Comparison of ENCODE assay signal across 8 cellular contexts in genomic region chr13:25232937-25233515, GRCh38. TPM values are rescaled to one million over a fixed set of nuclear protein-coding genes. Genes with fewer than 3 reads are reported as not detected.
A peak's percentile ranks its signal among the peaks of the same experiment; 100 is the strongest.
DNase-seq lines count a peak whose midpoint lies in the region; ATAC-seq and TF ChIP-seq lines count a peak whose summit lies in the region.

No MANE protein-coding gene starts in this region.

- H3K4me3 ChIP-seq in CD8-positive, alpha-beta T cell (ENCODE audit: low read depth, low read length): no peak overlapping the region
- H3K4me3 ChIP-seq in GM23248 (no peak overlapping the region), cardiac fibroblast (replicated peaks in 1 of 2; ENCODE audit: low read depth in 2 of 2, low read length in 2 of 2) (no peak overlapping the region), mucosa of descending colon (no peak overlapping the region)

- H3K36me3 Mint-ChIP-seq in CD8-positive, alpha-beta T cell: no peaks in the 10 kb centered on the region

- peaks cover 3% of the 10 kb centered on the region for H3K4me1 Mint-ChIP-seq in CD8-positive, alpha-beta T cell (ENCODE audit: low read depth)

- ATAC-seq in CD8-positive, alpha-beta T cell: no peak
- ATAC-seq in mucosa of descending colon (peak; percentile 85), HG03571 (IDR thresholded peaks at IDR 0.05; ENCODE audit: unreplicated experiment) (no peak), HG03025 (IDR thresholded peaks at IDR 0.05; ENCODE audit: low FRiP score, unreplicated experiment) (no peak)

- H3K9me3 Mint-ChIP-seq in CD8-positive, alpha-beta T cell: no peaks in the 10 kb centered on the region

- no peak overlapping the region for H3K9ac ChIP-seq in GM23248

- no peak overlapping the region for H3K27ac Mint-ChIP-seq in CD8-positive, alpha-beta T cell

- no peak overlapping the region; the same call in 1 of the 2 replicates for H2AFZ ChIP-seq in GM23248

- no peaks in the 10 kb centered on the region for H3K79me2 ChIP-seq in GM23248 (ENCODE audit: insufficient read depth)

- no peaks in the 10 kb centered on the region for H3K27me3 ChIP-seq in CD8-positive, alpha-beta T cell (ENCODE audit: insufficient read depth, low read length)
- H3K27me3 ChIP-seq in GM23248 (replicated peaks; ENCODE audit: insufficient read depth): no peaks in the 10 kb centered on the region

- intact Hi-C loops in CD8-positive, alpha-beta T cell (cut with DNase I, micrococcal nuclease): loop anchor here (1.0 to 2.0 kb wide), 2 partner anchors 54 to 142 kb away; partner anchors contain the start of gene MTMR6 (in 1 of the 2)
- intact Hi-C loops in mucosa of descending colon (cut with DNase I, micrococcal nuclease): no loop called here

- H3K4me3 Mint-ChIP-seq in CD8-positive, alpha-beta T cell: no peak overlapping the region

- CTCF ChIA-PET in CD8-positive, alpha-beta T cell (lab: Charles Lee): interaction anchor here (1.2 to 1.8 kb wide), 2 partner anchors 10 to 142 kb away, joined by 6 to 9 read pairs; no protein-coding TSS in a partner anchor

- POLR2A ChIA-PET in CD8-positive, alpha-beta T cell (lab: Charles Lee): no interaction called here

- no peak overlapping the region for H3K4me2 ChIP-seq in GM23248 (ENCODE audit: unreplicated experiment)

- no peaks in the 10 kb centered on the region for H3K9me3 ChIP-seq in CD8-positive, alpha-beta T cell (ENCODE audit: low read length)
- H3K9me3 ChIP-seq in GM23248 (ENCODE audit: low read depth) (no peaks in the 10 kb centered on the region), mucosa of descending colon (no peaks in the 10 kb centered on the region)

- H4K20me1 ChIP-seq in GM23248 (ENCODE audit: insufficient read depth): no peaks in the 10 kb centered on the region

- 45 to 56% methylated on average over 2 of the region's 2 CpGs for WGBS in GM23248 (ENCODE audit: low coverage in 1 of 2, low lambda C conversion rate in 2 of 2, missing lambda C conversion rate in 2 of 2), 2 experiments

- H3K4me1 ChIP-seq in CD8-positive, alpha-beta T cell (ENCODE audit: insufficient read depth, low read length): no peaks in the 10 kb centered on the region
- no peaks in the 10 kb centered on the region for H3K4me1 ChIP-seq in GM23248 (ENCODE audit: insufficient read depth)
- no peaks in the 10 kb centered on the region for H3K4me1 ChIP-seq in mucosa of descending colon (ENCODE audit: low read depth)

- H3K27ac ChIP-seq in CD8-positive, alpha-beta T cell (ENCODE audit: low read depth, low read length): no peak overlapping the region
- H3K27ac ChIP-seq in GM23248: no peak overlapping the region

- TF ChIP-seq CTCF in CD8-positive, alpha-beta T cell (IDR thresholded peaks at IDR 0.05): peak; percentile 49
- peak; percentile 47 for TF ChIP-seq CTCF in cardiac fibroblast (IDR thresholded peaks at IDR 0.05; ENCODE audit: low read depth, low read length)
- no peak for TF ChIP-seq CTCF in mucosa of descending colon (IDR thresholded peaks at IDR 0.05)

- in situ Hi-C loops in GM23248 (cut with MboI): no loop called here

- DNase-seq in CD8-positive, alpha-beta T cell: no peak
- DNase-seq in GM23248: peak; percentile 56
- peak; percentile 56 for DNase-seq in NCI-H526 treated with DMSO at 0.1 percent for 48 hours (lab: John Stamatoyannopoulos, UW)
- DNase-seq in cardiac fibroblast (ENCODE audit: low read depth in 2 of 2): peak; percentile 56 to 57
- DNase-seq in mucosa of descending colon: peak in 1 of 3 donors; percentile 10
- no peak for DNase-seq in stimulated activated CD4-positive, alpha-beta T cell treated with anti-CD3 and anti-CD28 coated beads, Interleukin-1b, Interleukin-23, amount 100 ng/mL, for 48 hours

- no peaks in the 10 kb centered on the region for H3F3A ChIP-seq in GM23248 (ENCODE audit: insufficient read depth)

- peaks cover 14% of the 10 kb centered on the region for H3K27me3 Mint-ChIP-seq in CD8-positive, alpha-beta T cell (ENCODE audit: low read depth)

- no peaks in the 10 kb centered on the region for H3K36me3 ChIP-seq in CD8-positive, alpha-beta T cell (ENCODE audit: insufficient read depth, low read length)
- no peaks in the 10 kb centered on the region for H3K36me3 ChIP-seq in GM23248 (ENCODE audit: low read depth)
- no peaks in the 10 kb centered on the region for H3K36me3 ChIP-seq in mucosa of descending colon (ENCODE audit: low read depth)

- H3K9me2 ChIP-seq in GM23248 (ENCODE audit: insufficient read depth): no peaks in the 10 kb centered on the region

RNA-seq across cellular contexts. Expression of gene MTMR6, which starts 54.3 kb away (rescaled TPM):
- 10 to 100 TPM; 41.9 to 44.4 TPM for total RNA-seq in CD8-positive, alpha-beta T cell
- 37.2 and 40.8 TPM in 2 replicates for total RNA-seq in GM23248 (2014; rRNA removed; shearing (Covaris generic))
- polyA plus RNA-seq in GM23248 (2016; fragmentation: Nextera tagmentation; extraction: Ambion mirVana): 25.5 and 26.1 TPM in 2 replicates
- 10 to 100 TPM; 10.8 to 18.5 (median 13.7) TPM for total RNA-seq in mucosa of descending colon

Comparison
In these comparisons a context has a peak if more than half of its experiments do, and no peak if none do; other contexts are left out.
1. DNase-seq: peak in GM23248 (single experiment), NCI-H526 treated with DMSO at 0.1 percent for 48 hours (single experiment) and cardiac fibroblast (2 of 2); none in CD8-positive, alpha-beta T cell (0 of 7) and stimulated activated CD4-positive, alpha-beta T cell treated with anti-CD3 and anti-CD28 coated beads, Interleukin-1b, Interleukin-23, amount 100 ng/mL, for 48 hours (single experiment).
2. intact Hi-C loops: an anchor here in CD8-positive, alpha-beta T cell (1.0 to 2.0 kb wide); none called in mucosa of descending colon.